Comparison of ENCODE assay signal across 23 cellular contexts in genomic region chr16:75389096-75389692, GRCh38. TPM values are rescaled to one million over a fixed set of nuclear protein-coding genes. Genes with fewer than 3 reads are reported as not detected.
A peak's percentile ranks its signal among the peaks of the same experiment; 100 is the strongest.
DNase-seq lines count a peak whose midpoint lies in the region; ATAC-seq and TF ChIP-seq lines count a peak whose summit lies in the region.
"Had no signal": no experiment of that assay in that cellular context is flagged by ENCODE, and none has a peak within 500 bp of the region (broad histone marks: within the 10 kb centered on the region; RNA-seq: fewer than 3 reads in every experiment).

No MANE protein-coding gene starts in this region.

- TF ChIP-seq RAD21 in SK-N-SH (IDR thresholded peaks at IDR 0.05; ENCODE audit: low read length): no peak

- 100% methylated on average over 2 of the region's 2 CpGs for WGBS in SK-N-SH (ENCODE audit: low lambda C conversion rate)
- WGBS in gastroesophageal sphincter (ENCODE audit: low coverage in 1 of 2), 2 donors: 55 to 73% methylated on average over 1 to 2 of the region's 2 CpGs

- H3K9ac ChIP-seq in SK-N-SH: no peak overlapping the region
- H3K9ac ChIP-seq: neural progenitor cell had no signal

- peaks cover 17% of the 10 kb centered on the region for H3K4me1 Mint-ChIP-seq in T-helper 17 cell
- H3K4me1 Mint-ChIP-seq: activated CD4-positive, alpha-beta T cell treated with anti-CD3 and anti-CD28 coated beads, Interleukin-2, amount 10 ng/mL, durations not matched to agents 24 days and 14 days; neural progenitor cell had no signal

- no peak for TF ChIP-seq EP300 in SK-N-SH (IDR thresholded peaks at IDR 0.05; ENCODE audit: borderline replicate concordance in 1 of 2, low read depth in 1 of 2, low read length in 1 of 2)
- TF ChIP-seq EP300 in gastroesophageal sphincter (IDR thresholded peaks at IDR 0.05): no peak

- H3K4me3 ChIP-seq in SK-N-SH (ENCODE audit: low read depth in 2 of 2, low read length in 1 of 2): no peak overlapping the region
- no peak overlapping the region for H3K4me3 ChIP-seq in gastroesophageal sphincter
- H3K4me3 ChIP-seq in tibial artery: no peak overlapping the region
- H3K4me3 ChIP-seq: dorsolateral prefrontal cortex, neural progenitor cell, sigmoid colon had no signal

- H3K4me2 ChIP-seq in SK-N-SH: no peak overlapping the region
- H3K4me2 ChIP-seq: neural progenitor cell had no signal

- peaks cover 0 to 15% of the 10 kb centered on the region in 2 experiments; a peak in 2 of 4 replicates for H3K4me1 ChIP-seq in SK-N-SH (ENCODE audit: control insufficient read depth in 1 of 2, insufficient read depth in 2 of 2, low read depth in 1 of 2, low read length in 1 of 2)
- H3K4me1 ChIP-seq in gastroesophageal sphincter: peaks cover 0 to 36% (median 0%) of the 10 kb centered on the region in 3 donors
- H3K4me1 ChIP-seq in tibial artery: peaks cover 0 to 54% (median 27%) of the 10 kb centered on the region in 4 donors
- H3K4me1 ChIP-seq: neural progenitor cell had no signal

- POLR2A ChIA-PET in SK-N-SH (lab: Yijun Ruan, JAX) (interaction anchor here (0.6 kb wide), 1 partner anchor 55 kb away, joined by 3 read pairs; no protein-coding TSS in a partner anchor), HEK293T (lab: Yijun Ruan, JAX) (no interaction called here)

- no peak overlapping the region for H3K4me3 Mint-ChIP-seq in T-helper 17 cell
- H3K4me3 Mint-ChIP-seq: activated CD4-positive, alpha-beta T cell treated with anti-CD3 and anti-CD28 coated beads, Interleukin-2, amount 10 ng/mL, durations not matched to agents 24 days and 14 days; activated T-cell treated with anti-CD3 and anti-CD28 coated beads, Interleukin-2, amount 50 U/mL, for 4 hours; neural progenitor cell; T-helper 2 cell treated with Interferon-gamma antibody and Interleukin-4, amounts not matched to agents 5 μg/mL and 100 μg/mL, for 36 hours had no signal

- H3K27me3 Mint-ChIP-seq in T-helper 17 cell: no peaks in the 10 kb centered on the region
- H3K27me3 Mint-ChIP-seq: activated CD4-positive, alpha-beta T cell treated with anti-CD3 and anti-CD28 coated beads, Interleukin-2, amount 10 ng/mL, durations not matched to agents 24 days and 14 days had no signal

- peaks cover 14% of the 10 kb centered on the region; the same call in 1 of the 2 replicates for H3K79me2 ChIP-seq in SK-N-SH (ENCODE audit: insufficient read depth)

- H3F3A ChIP-seq in SK-N-SH (replicated peaks; ENCODE audit: insufficient read depth): peaks cover 21% of the 10 kb centered on the region

- CTCF ChIA-PET in SK-N-SH (lab: Yijun Ruan, JAX) (interaction anchor here (1.7 to 5.5 kb wide), 4 partner anchors 14 to 190 kb away, joined by 4 to 56 read pairs (median 20); no protein-coding TSS in a partner anchor), HEK293T (lab: Yijun Ruan, JAX) (interaction anchor here (0.7 to 1.8 kb wide), 3 partner anchors 76 to 190 kb away, joined by 3 to 5 read pairs (median 4); no protein-coding TSS in a partner anchor)

- intact Hi-C loops in tibial artery (cut with DNase I; ENCODE audit: low total_unique reads): no loop called here

- no peaks in the 10 kb centered on the region for H3K9me2 ChIP-seq in SK-N-SH

- no peaks in the 10 kb centered on the region for H3K9me3 ChIP-seq in SK-N-SH
- H3K9me3 ChIP-seq in T-helper 17 cell (ENCODE audit: control insufficient read depth, low read length, poor library complexity, severe bottlenecking): no peaks in the 10 kb centered on the region
- H3K9me3 ChIP-seq in gastroesophageal sphincter: no peaks in the 10 kb centered on the region
- H3K9me3 ChIP-seq in tibial artery: no peaks in the 10 kb centered on the region
- H3K9me3 ChIP-seq: sigmoid colon had no signal

- DNase-seq in SK-N-SH (no peak), T-helper 17 cell (no peak), tibial artery (no peak), HEK293T (ENCODE audit: extremely low spot score) (no peak), globus pallidus (ENCODE audit: low spot score) (no peak)
- DNase-seq in activated CD4-positive, alpha-beta T cell treated with anti-CD3 and anti-CD28 coated beads for 4 hours: no peak
- DNase-seq: activated CD4-positive, alpha-beta T cell treated with anti-CD3 and anti-CD28 coated beads, Interleukin-2, amount 10 ng/mL, durations not matched to agents 24 days and 14 days; activated naive CD4-positive, alpha-beta T cell; activated T-cell treated with anti-CD3 and anti-CD28 coated beads, Interleukin-2, amount 50 U/mL, for 4 hours; DMS79; dorsolateral prefrontal cortex; Karpas-422; NCI-H1694 treated with DMSO at 0.1 percent for 48 hours; NCI-H526; posterior cingulate gyrus; sigmoid colon; stimulated activated CD4-positive, alpha-beta T cell treated with anti-CD3 and anti-CD28 coated beads, Interleukin-15, amount 100 ng/mL, for 24 hours; stimulated activated naive CD8-positive, alpha-beta T cell treated with anti-CD3 and anti-CD28 coated beads, Interleukin-15, Interleukin-2, amounts not matched to agents 100 U/mL and 50 U/mL, for 24 hours; trophoblast cell had no signal

- ATAC-seq in SK-N-SH treated with all-trans-retinoic acid at 6 μM for 48 hours (no peak), T-helper 17 cell (no peak), gastroesophageal sphincter (no peak)
- ATAC-seq: activated T-cell treated with anti-CD3 and anti-CD28 coated beads, Interleukin-2, amount 50 U/mL, for 4 hours; stimulated activated naive CD8-positive, alpha-beta T cell treated with anti-CD3 and anti-CD28 coated beads, Interleukin-15, Interleukin-2, amounts not matched to agents 100 U/mL and 50 U/mL, for 24 hours had no signal

- H3K36me3 Mint-ChIP-seq in T-helper 17 cell (ENCODE audit: low read depth): no peaks in the 10 kb centered on the region

- H2AFZ ChIP-seq in SK-N-SH (ENCODE audit: low read depth): no peak overlapping the region
- H2AFZ ChIP-seq: neural progenitor cell had no signal

- H3K27ac ChIP-seq in SK-N-SH (ENCODE audit: low read depth in 2 of 2, low read length in 1 of 2) (peak overlapping the region; percentile 2 to 43; a peak in 2 of 4 replicates), gastroesophageal sphincter (peak overlapping the region in 3 of 4 donors; percentile 41 to 52 (median 49)), tibial artery (peak overlapping the region; percentile 58 to 62)
- H3K27ac ChIP-seq: neural progenitor cell had no signal

- H4K20me1 ChIP-seq in SK-N-SH (ENCODE audit: insufficient read depth): no peaks in the 10 kb centered on the region

- peak overlapping the region; percentile 16 for H3K27ac Mint-ChIP-seq in T-helper 17 cell
- H3K27ac Mint-ChIP-seq: activated CD4-positive, alpha-beta T cell treated with anti-CD3 and anti-CD28 coated beads, Interleukin-2, amount 10 ng/mL, durations not matched to agents 24 days and 14 days; neural progenitor cell; T-helper 2 cell treated with Interferon-gamma antibody and Interleukin-4, amounts not matched to agents 5 μg/mL and 100 μg/mL, for 36 hours had no signal

- TF ChIP-seq POLR2A in gastroesophageal sphincter (IDR thresholded peaks at IDR 0.05): no peak

- H3K27me3 ChIP-seq in SK-N-SH (ENCODE audit: insufficient read depth) (no peaks in the 10 kb centered on the region), gastroesophageal sphincter (no peaks in the 10 kb centered on the region), tibial artery (no peaks in the 10 kb centered on the region)
- H3K27me3 ChIP-seq: dorsolateral prefrontal cortex, neural progenitor cell, sigmoid colon had no signal

- no peak for TF ChIP-seq CTCF in SK-N-SH (IDR thresholded peaks at IDR 0.05)
- TF ChIP-seq CTCF in gastroesophageal sphincter (IDR thresholded peaks at IDR 0.05): no peak
- no peak for TF ChIP-seq CTCF in tibial artery (IDR thresholded peaks at IDR 0.05)

- H3K36me3 ChIP-seq in SK-N-SH (replicated peaks in 1 of 2; ENCODE audit: control insufficient read depth in 1 of 2, insufficient read depth in 2 of 2, low read length in 1 of 2) (peaks cover 11 to 41% of the 10 kb centered on the region in 2 experiments), gastroesophageal sphincter (peaks cover 0 to 47% of the 10 kb centered on the region in 2 donors), tibial artery (peaks cover 0 to 25% (median 7%) of the 10 kb centered on the region in 3 donors)

TF ChIP-seq in SK-N-SH, 30 proteins besides CTCF, POLR2A, EP300 and RAD21:
- TF ChIP-seq FOXM1 (IDR thresholded peaks at IDR 0.05; ENCODE audit: low read depth) (no peak), RFX5 (IDR thresholded peaks at IDR 0.05; ENCODE audit: low read length) (no peak)

TF ChIP-seq in SK-N-SH treated with all-trans-retinoic acid at 6 μM for 48 hours, 23 proteins besides CTCF, POLR2A, EP300 and RAD21 (continues in another document):
- no peak for TF ChIP-seq RARB (CRISPR knock-in tag; IDR thresholded peaks at IDR 0.05)

TF ChIP-seq in HEK293T, 16 proteins besides CTCF, POLR2A, EP300 and RAD21:
- no peak for TF ChIP-seq CTBP1 (IDR thresholded peaks at IDR 0.05; ENCODE audit: borderline replicate concordance)
- TF ChIP-seq TARDBP (IDR thresholded peaks at IDR 0.05): no peak
- no peak for TF ChIP-seq FOXM1 (IDR thresholded peaks at IDR 0.05; ENCODE audit: borderline replicate concordance)
- no peak for TF ChIP-seq HDGF (IDR thresholded peaks at IDR 0.05; ENCODE audit: borderline replicate concordance)
- TF ChIP-seq SP1 (IDR thresholded peaks at IDR 0.05): no peak
- no peak for TF ChIP-seq LEF1 (IDR thresholded peaks at IDR 0.05; ENCODE audit: borderline replicate concordance)
- TF ChIP-seq SUZ12 (IDR thresholded peaks at IDR 0.05): no peak
- TF ChIP-seq ARNT (IDR thresholded peaks at IDR 0.05): no peak
- no peak for TF ChIP-seq BHLHE40 (IDR thresholded peaks at IDR 0.05; ENCODE audit: borderline replicate concordance)
- no peak for TF ChIP-seq ELF4 (IDR thresholded peaks at IDR 0.05)
- no peak for TF ChIP-seq L3MBTL2 (conservative IDR thresholded peaks at IDR 0.05)
- no peak for TF ChIP-seq FOXA1 (IDR thresholded peaks at IDR 0.05)
- TF ChIP-seq PKNOX1 (IDR thresholded peaks at IDR 0.05): no peak
- TF ChIP-seq FOXK2 (IDR thresholded peaks at IDR 0.05): no peak
- no peak for TF ChIP-seq NFRKB (IDR thresholded peaks at IDR 0.05)
- TF ChIP-seq ZNF384 (IDR thresholded peaks at IDR 0.05): no peak

RNA-seq across cellular contexts. Expression of gene CFDP1, which starts 44.1 kb away (rescaled TPM):
- polyA plus RNA-seq in SK-N-SH (2012; rRNA removed): 37.9 and 46.0 TPM in 2 replicates
- polyA plus RNA-seq in SK-N-SH (2012; cell fraction: cytosol; rRNA removed): 60.6 and 90.4 TPM in 2 replicates
- 18.4 and 20.5 TPM in 2 replicates for polyA plus RNA-seq in SK-N-SH (2012; cell fraction: nucleus; rRNA removed)
- total RNA-seq in T-helper 17 cell: 10 to 100 TPM; 33.6 to 34.7 TPM
- 10 to 100 TPM; 45.1 to 70.0 (median 50.0) TPM for total RNA-seq in gastroesophageal sphincter
